In the genomic region with DNA sequence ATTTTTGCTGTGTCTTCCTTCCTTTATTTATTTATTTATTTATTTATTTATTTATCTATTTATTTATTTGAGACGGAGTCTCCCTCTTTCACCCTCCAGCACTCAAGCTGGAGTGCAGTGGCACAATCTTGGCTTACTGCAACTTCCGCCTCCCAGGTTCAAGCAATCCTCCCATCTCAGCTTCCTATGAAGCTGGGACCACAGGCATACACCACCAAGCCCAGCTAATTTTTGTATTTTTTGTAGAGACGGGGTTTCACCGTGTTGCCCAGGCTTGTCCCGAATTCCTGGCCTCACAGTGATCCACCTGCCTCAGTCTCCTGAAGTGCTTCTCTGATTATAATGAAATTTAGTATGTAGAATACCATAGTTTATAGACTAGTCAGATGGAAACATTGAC, we compare ENCODE assay signal across 8 cellular contexts. TPM values are rescaled to one million over a fixed set of nuclear protein-coding genes. Genes with fewer than 3 reads are reported as not detected.
DNase-seq lines count a peak whose midpoint lies in the region; ATAC-seq, FAIRE-seq and TF ChIP-seq lines count a peak whose summit lies in the region.
"Not testable (repeated sequence)": the region's sequence is repeated elsewhere in the genome, so short reads cannot be mapped to it uniquely, and the experiment has no call there.

No MANE protein-coding gene starts in this region.

- H3K4me3 Mint-ChIP-seq in activated CD4-positive, alpha-beta T cell treated with anti-CD3 and anti-CD28 coated beads for 36 hours, result peak overlapping the region; percentile 86
- peak overlapping the region; percentile 68 for H3K4me3 Mint-ChIP-seq in progenitor cell of endocrine pancreas (ENCODE audit: low read depth)

- H3K27ac ChIP-seq in ascending aorta; esophagus (ENCODE audit: low read depth in 2 of 2, low read length in 1 of 2); HepG2 (ENCODE audit: extremely low read length, insufficient read depth, low read length): not testable (repeated sequence)
- H3K27ac ChIP-seq in upper lobe of left lung, result peak overlapping the region; percentile 75 to 82 (median 80)

- peak overlapping the region; percentile 52 for H3K4me3 ChIP-seq in GM06990 (replicated peaks; ENCODE audit: low read depth, low read length)
- H3K4me3 ChIP-seq in ascending aorta, result peak overlapping the region; percentile 7 to 60
- H3K4me3 ChIP-seq in esophagus (ENCODE audit: low read depth in 1 of 2, low read length in 2 of 2), result peak overlapping the region; percentile 22 to 82
- H3K4me3 ChIP-seq in HepG2 (replicated peaks in 1 of 3; ENCODE audit: insufficient read depth in 1 of 3, low read depth in 2 of 3, low read length in 3 of 3), result peak overlapping the region; percentile 68 to 95 (median 74)
- H3K4me3 ChIP-seq in upper lobe of left lung, result peak overlapping the region; percentile 30 to 61 (median 45)

- not testable (repeated sequence) for H2AFZ ChIP-seq in HepG2 (ENCODE audit: low read length)

- H3K4me2 ChIP-seq in HepG2 (ENCODE audit: low read depth, low read length), result peak overlapping the region; percentile 75

- 40 to 42% methylated on average over 5 of the region's 5 CpGs for WGBS in esophagus, 2 donors
- 8% methylated on average over 5 of the region's 5 CpGs for WGBS in HepG2 (ENCODE audit: low lambda C conversion rate)
- 30 to 38% methylated on average over 5 of the region's 5 CpGs for WGBS in upper lobe of left lung, 2 donors

- peak; percentile 32 for ATAC-seq in activated CD4-positive, alpha-beta T cell treated with anti-CD3 and anti-CD28 coated beads for 36 hours
- ATAC-seq in HepG2, result not testable (repeated sequence)
- peak in 1 of 2 donors; percentile 56 for ATAC-seq in upper lobe of left lung (ENCODE audit: low FRiP score in 2 of 2)

- peaks cover 29% of the 10 kb centered on the region for H3K36me3 Mint-ChIP-seq in activated CD4-positive, alpha-beta T cell treated with anti-CD3 and anti-CD28 coated beads for 36 hours (ENCODE audit: low read depth)
- H3K36me3 Mint-ChIP-seq in progenitor cell of endocrine pancreas (ENCODE audit: insufficient read depth), result not testable (repeated sequence)

- not testable (repeated sequence) for BruUV-seq in HepG2 (replicated peaks; lab: Mats Ljungman, UMichigan)

- CTCF ChIA-PET in activated CD4-positive, alpha-beta T cell treated with anti-CD3 and anti-CD28 coated beads for 36 hours (lab: Charles Lee), result interaction anchor here (0.8 to 3.3 kb wide), 13 partner anchors 9 to 320 kb away, joined by 3 to 99 read pairs (median 4); partner anchors contain the start of genes CLK1 and ORC2
- CTCF ChIA-PET in HepG2 (lab: Yijun Ruan, JAX; ENCODE audit: low intra/inter-chr PET ratio, low total read pairs), result interaction anchor here (4.5 kb wide), 1 partner anchor 49 kb away, joined by 45 read pairs; no protein-coding TSS in a partner anchor

- not testable (repeated sequence) for H3K9me3 ChIP-seq in ascending aorta; esophagus (ENCODE audit: control insufficient read depth in 2 of 2, insufficient read depth in 1 of 2, low read depth in 1 of 2, low read length in 1 of 2); HepG2 (ENCODE audit: low read length); upper lobe of left lung

- not testable (repeated sequence) for H3K36me3 ChIP-seq in GM06990 (ENCODE audit: control insufficient read depth, insufficient read depth, low read length); ascending aorta; esophagus (ENCODE audit: control insufficient read depth in 2 of 2, insufficient read depth in 2 of 2, low read length in 1 of 2)
- H3K36me3 ChIP-seq in HepG2 (replicated peaks in 1 of 2; ENCODE audit: control insufficient read depth in 1 of 2, insufficient read depth in 2 of 2, low read length in 2 of 2), result peaks cover 11 to 28% of the 10 kb centered on the region in 2 experiments; a peak in 4 of 5 replicates
- peaks cover 0 to 22% (median 5%) of the 10 kb centered on the region in 4 donors for H3K36me3 ChIP-seq in upper lobe of left lung

- not testable (repeated sequence) for TF ChIP-seq CTCF in GM06990 (IDR thresholded peaks at IDR 0.05; ENCODE audit: insufficient read depth, low read length, poor library complexity, severe bottlenecking); ascending aorta (IDR thresholded peaks at IDR 0.05); HepG2 (CRISPR knock-in tag; IDR thresholded peaks at IDR 0.05); progenitor cell of endocrine pancreas (IDR thresholded peaks at IDR 0.05; ENCODE audit: unreplicated experiment); upper lobe of left lung (IDR thresholded peaks at IDR 0.05)

- H3K9ac ChIP-seq in HepG2 (ENCODE audit: insufficient read depth, low read depth, low read length), result peak overlapping the region; percentile 88

- H3K4me1 ChIP-seq in ascending aorta; esophagus (ENCODE audit: control insufficient read depth in 2 of 2, insufficient read depth in 2 of 2, low read length in 1 of 2): not testable (repeated sequence)
- H3K4me1 ChIP-seq in HepG2 (ENCODE audit: insufficient read depth, low read length), result peaks cover 75% of the 10 kb centered on the region
- H3K4me1 ChIP-seq in upper lobe of left lung, result peaks cover 18 to 40% (median 28%) of the 10 kb centered on the region in 4 donors

- TF ChIP-seq POLR2A in HepG2 (IDR thresholded peaks at IDR 0.05; ENCODE audit: insufficient read depth in 1 of 2, low read depth in 2 of 2, low read length in 2 of 2), result not testable (repeated sequence)
- TF ChIP-seq POLR2A in upper lobe of left lung (IDR thresholded peaks at IDR 0.05), result peak in 1 of 4 donors; percentile 7

- not testable (repeated sequence) for H3K27me3 ChIP-seq in GM06990 (replicated peaks; ENCODE audit: control insufficient read depth, insufficient read depth, low read length); ascending aorta; esophagus (ENCODE audit: control insufficient read depth in 1 of 2, insufficient read depth in 2 of 2, low read length in 2 of 2); HepG2 (ENCODE audit: control insufficient read depth in 1 of 2, insufficient read depth in 2 of 2, low read length in 2 of 2); upper lobe of left lung

- peaks cover 52% of the 10 kb centered on the region for H3K4me1 Mint-ChIP-seq in activated CD4-positive, alpha-beta T cell treated with anti-CD3 and anti-CD28 coated beads for 36 hours
- peaks cover 29% of the 10 kb centered on the region for H3K4me1 Mint-ChIP-seq in progenitor cell of endocrine pancreas (ENCODE audit: low read depth)

- peak overlapping the region; percentile 96 for H3K27ac Mint-ChIP-seq in activated CD4-positive, alpha-beta T cell treated with anti-CD3 and anti-CD28 coated beads for 36 hours
- H3K27ac Mint-ChIP-seq in progenitor cell of endocrine pancreas, result not testable (repeated sequence)

- not testable (repeated sequence) for H4K20me1 ChIP-seq in HepG2 (ENCODE audit: insufficient read depth, low read length)

- H3K79me2 ChIP-seq in HepG2 (ENCODE audit: insufficient read depth, low read length), result peaks cover 54% of the 10 kb centered on the region

- not testable (repeated sequence) for H3K9me3 Mint-ChIP-seq in activated CD4-positive, alpha-beta T cell treated with anti-CD3 and anti-CD28 coated beads for 36 hours (ENCODE audit: low read depth); progenitor cell of endocrine pancreas (ENCODE audit: low read depth)

- TF ChIP-seq EP300 in HepG2 (IDR thresholded peaks at IDR 0.05; ENCODE audit: low read depth in 2 of 2, low read length in 2 of 2); HepG2 (CRISPR knock-in tag; IDR thresholded peaks at IDR 0.05; ENCODE audit: borderline replicate concordance); upper lobe of left lung (IDR thresholded peaks at IDR 0.05): not testable (repeated sequence)

- FAIRE-seq in HepG2 (lab: Jason Lieb, UNC), result not testable (repeated sequence)

- TF ChIP-seq RAD21 in HepG2 (CRISPR knock-in tag; IDR thresholded peaks at IDR 0.05), result not testable (repeated sequence)

- not testable (repeated sequence) for H3K27me3 Mint-ChIP-seq in activated CD4-positive, alpha-beta T cell treated with anti-CD3 and anti-CD28 coated beads for 36 hours; progenitor cell of endocrine pancreas

- not testable (repeated sequence) for DNase-seq in GM06990 (ENCODE audit: extremely low read depth, insufficient read length); ascending aorta (ENCODE audit: low spot score in 2 of 2); HepG2 (ENCODE audit: low spot score); progenitor cell of endocrine pancreas (ENCODE audit: low spot score, unreplicated experiment)
- DNase-seq in MV-4-11 (lab: John Stamatoyannopoulos, UW), result peak; percentile 24
- peak; percentile 36 for DNase-seq in activated CD4-positive, alpha-beta T cell treated with anti-CD3 and anti-CD28 coated beads for 36 hours
- peak in 1 of 2 donors; percentile 73 for DNase-seq in upper lobe of left lung

- POLR2A ChIA-PET in activated CD4-positive, alpha-beta T cell treated with anti-CD3 and anti-CD28 coated beads for 36 hours (lab: Charles Lee), result interaction anchor here (1.0 to 2.0 kb wide), 2 partner anchors 49 to 80 kb away, joined by 3 to 17 read pairs; no protein-coding TSS in a partner anchor
- POLR2A ChIA-PET in HepG2 (lab: Yijun Ruan, JAX), result interaction anchor here (1.3 to 3.3 kb wide), 6 partner anchors 8 to 254 kb away, joined by 3 to 138 read pairs (median 16); no protein-coding TSS in a partner anchor

- intact Hi-C loops in activated CD4-positive, alpha-beta T cell treated with anti-CD3 and anti-CD28 coated beads for 36 hours (cut with DNase I, micrococcal nuclease), result loop anchor here (1.0 to 5.0 kb wide), 14 partner anchors 10 to 1453 kb away; partner anchors contain the start of genes CASP8 (in 1 of the 2), CFLAR (in 1 of the 2), CLK1 (in 1 of the 2) and HYCC2 (in 1 of the 2)
- intact Hi-C loops in ascending aorta (cut with DNase I), result not testable (repeated sequence)
- intact Hi-C loops in HepG2 (cut with micrococcal nuclease; ENCODE audit: unreplicated experiment), result loop anchor here (1.0 kb wide), 2 partner anchors 20 to 48 kb away; no protein-coding TSS in a partner anchor

- in situ Hi-C loops in HepG2 (cut with HindIII; ENCODE audit: extremely low pct_ligation_motif_present, low pct_unique_long_range_greater_than_20kb), result loop anchor here (5.0 kb wide), 1 partner anchor 48 kb away; no protein-coding TSS in a partner anchor

RNA-seq across cellular contexts. Expression of gene CASP10, which starts 0.9 kb away (rescaled TPM):
- total RNA-seq in activated CD4-positive, alpha-beta T cell treated with anti-CD3 and anti-CD28 coated beads for 36 hours, result 10 to 100 TPM; 12.2 to 16.8 TPM
- total RNA-seq in ascending aorta (7.8 TPM), HepG2 (2016; rRNA removed; fragmentation: Illumina TruSeq; extraction: Trizol) (22.2 and 31.1 TPM in 2 replicates), progenitor cell of endocrine pancreas (9.0 and 9.9 TPM in 2 replicates), upper lobe of left lung (10 to 100 TPM; 21.1 to 67.1 (median 29.9) TPM)
- polyA plus RNA-seq in esophagus (1 to 10 TPM; 5.2 to 8.7 TPM), HepG2 (2011; rRNA removed) (23.8 and 25.1 TPM in 2 replicates)
- total RNA-seq in HepG2 (2016; cell fraction: cytosol; rRNA removed; fragmentation: Illumina TruSeq; extraction: Trizol; ENCODE audit: low read depth), result 1.6 and 2.2 TPM in 2 replicates
- 22.9 and 30.3 TPM in 2 replicates for total RNA-seq in HepG2 (2016; cell fraction: insoluble cytoplasmic fraction; rRNA removed; fragmentation: Illumina TruSeq; extraction: Trizol)
- 6.6 and 8.3 TPM in 2 replicates for total RNA-seq in HepG2 (2016; cell fraction: membrane; rRNA removed; fragmentation: Illumina TruSeq; extraction: Trizol)
- total RNA-seq in HepG2 (2016; cell fraction: nucleus; rRNA removed; fragmentation: Illumina TruSeq; extraction: Trizol), result 26.9 and 27.1 TPM in 2 replicates
- polyA plus RNA-seq in HepG2 (2011; cell fraction: cytosol; rRNA removed), result 12.7 and 16.6 TPM in 2 replicates
- polyA plus RNA-seq in HepG2 (2011; cell fraction: nucleus; rRNA removed), result 24.5 and 34.7 TPM in 2 replicates
- polyA plus RNA-seq in HepG2 (2012), result 11.2 and 17.0 TPM in 2 replicates
- polyA plus RNA-seq in HepG2 (2016; cell fraction: cytosol; fragmentation: Illumina TruSeq; extraction: Trizol; ENCODE audit: low read depth), result 0.84 and 1.2 TPM in 2 replicates
- polyA plus RNA-seq in HepG2 (2016; cell fraction: insoluble cytoplasmic fraction; fragmentation: Illumina TruSeq; extraction: Trizol; ENCODE audit: low read depth), result 14.4 and 15.3 TPM in 2 replicates
- polyA plus RNA-seq in HepG2 (2016; cell fraction: membrane; fragmentation: Illumina TruSeq; extraction: Trizol; ENCODE audit: low read depth), result 1.9 and 2.2 TPM in 2 replicates
- 20.1 and 22.5 TPM in 2 replicates for polyA plus RNA-seq in HepG2 (2016; cell fraction: nucleus; fragmentation: Illumina TruSeq; extraction: Trizol; ENCODE audit: insufficient read depth, low read depth)
- polyA minus RNA-seq in HepG2 (2011; rRNA and poly(A)+ RNA removed; ENCODE audit: low replicate concordance), result 7.9 and 31.1 TPM in 2 replicates
- 14.6 and 20.1 TPM in 2 replicates for polyA minus RNA-seq in HepG2 (2011; cell fraction: cytosol; rRNA and poly(A)+ RNA removed)
- 47.4 and 79.1 TPM in 2 replicates for polyA minus RNA-seq in HepG2 (2011; cell fraction: nucleus; rRNA and poly(A)+ RNA removed)
